ENCODE assay signal across 32 cellular contexts in genomic region chr12:49051373-49051764, GRCh38. TPM values are rescaled to one million over a fixed set of nuclear protein-coding genes. Genes with fewer than 3 reads are reported as not detected.
"Had no signal": no experiment of that assay in that cellular context is flagged by ENCODE, and none has a peak within 500 bp of the region (broad histone marks: within the 10 kb centered on the region; RNA-seq: fewer than 3 reads in every experiment).

No MANE protein-coding gene starts in this region.

- DNase-seq: activated CD4-positive, alpha-beta T cell treated with anti-CD3 and anti-CD28 coated beads for 48 hours; activated CD4-positive, alpha-beta T cell treated with anti-CD3 and anti-CD28 coated beads, Interleukin-2, amount 50 U/mL, for 48 hours; activated CD8-positive, alpha-beta memory T cell treated with anti-CD3 and anti-CD28 coated beads, Interleukin-2, amount 50 U/mL, for 4 hours; activated naive CD4-positive, alpha-beta T cell; activated T-cell treated with anti-CD3 and anti-CD28 coated beads, Interleukin-2, amount 50 U/mL, for 24 hours; anterior cingulate cortex; foreskin keratinocyte; heart right ventricle; left colon; midbrain; SK-N-SH; stimulated activated CD4-positive, alpha-beta T cell treated with anti-CD3 and anti-CD28 coated beads, Interleukin-4, amount 100 ng/mL, for 24 hours; stimulated activated naive CD8-positive, alpha-beta T cell treated with anti-CD3 and anti-CD28 coated beads, Interleukin-15, amount 100 ng/mL, for 72 hours; SW 1271; T1000; thyroid gland; WERI-Rb-1 had no signal

- H3K4me2 ChIP-seq: SK-N-SH had no signal

- FAIRE-seq: islet of Langerhans had no signal

- ATAC-seq: activated CD4-positive, CD25-positive, alpha-beta regulatory T cell treated with anti-CD3 and anti-CD28 coated beads, Interleukin-2, amount 50 U/mL, for 24 hours; body of pancreas; foreskin keratinocyte; heart right ventricle; left colon; naive thymus-derived CD4-positive, alpha-beta T cell; sciatic nerve; stimulated activated memory B cell treated with anti-CD40 and anti-IgM and Interleukin-4, amounts not matched to agents 10 μg/mL and 1 μg/mL and 100 μg/mL, for 72 hours; stimulated activated naive CD8-positive, alpha-beta T cell treated with anti-CD3 and anti-CD28 coated beads, Interleukin-15, amount 100 ng/mL, for 72 hours had no signal

- H3K4me1 ChIP-seq: foreskin keratinocyte had no signal

- H3K27ac ChIP-seq: body of pancreas, coronary artery, esophagus muscularis mucosa, foreskin keratinocyte, heart right ventricle, skin epidermis, thyroid gland, WERI-Rb-1 had no signal

- H3K4me3 ChIP-seq: body of pancreas, coronary artery, esophagus muscularis mucosa, heart right ventricle, skin epidermis, thyroid gland had no signal

- H3K9me3 ChIP-seq: body of pancreas, esophagus muscularis mucosa, heart right ventricle, SK-N-SH, thyroid gland had no signal

- H3K9me3 Mint-ChIP-seq: activated T-cell treated with anti-CD3 and anti-CD28 coated beads, Interleukin-2, amount 50 U/mL, for 24 hours; memory B cell; stimulated activated memory B cell treated with anti-CD40 and anti-IgM and Interleukin-4, amounts not matched to agents 10 μg/mL and 1 μg/mL and 100 μg/mL, for 72 hours; stimulated activated naive CD8-positive, alpha-beta T cell treated with anti-CD3 and anti-CD28 coated beads, Interleukin-15, amount 100 ng/mL, for 72 hours; T-helper 1 cell treated with Interleukin-12 subunit alpha and Interleukin-12 subunit beta and Interleukin-4 antibody, amounts not matched to agents 30 μg/mL and 1 μg/mL, for 36 hours had no signal

- H3K4me3 Mint-ChIP-seq: activated naive CD8-positive, alpha-beta T cell; activated T-cell treated with anti-CD3 and anti-CD28 coated beads, Interleukin-2, amount 50 U/mL, for 24 hours; memory B cell; naive thymus-derived CD4-positive, alpha-beta T cell; stimulated activated memory B cell treated with anti-CD40 and anti-IgM and Interleukin-4, amounts not matched to agents 10 μg/mL and 1 μg/mL and 100 μg/mL, for 72 hours; stimulated activated naive CD8-positive, alpha-beta T cell treated with anti-CD3 and anti-CD28 coated beads, Interleukin-15, amount 100 ng/mL, for 72 hours; T-helper 1 cell treated with Interleukin-12 subunit alpha and Interleukin-12 subunit beta and Interleukin-4 antibody, amounts not matched to agents 30 μg/mL and 1 μg/mL, for 36 hours had no signal

- H3K27ac Mint-ChIP-seq: activated naive CD8-positive, alpha-beta T cell; memory B cell; progenitor cell of endocrine pancreas; stimulated activated memory B cell treated with anti-CD40 and anti-IgM and Interleukin-4, amounts not matched to agents 10 μg/mL and 1 μg/mL and 100 μg/mL, for 72 hours; T-helper 1 cell treated with Interleukin-12 subunit alpha and Interleukin-12 subunit beta and Interleukin-4 antibody, amounts not matched to agents 30 μg/mL and 1 μg/mL, for 36 hours had no signal

- H3K27me3 Mint-ChIP-seq: activated naive CD8-positive, alpha-beta T cell; activated T-cell treated with anti-CD3 and anti-CD28 coated beads, Interleukin-2, amount 50 U/mL, for 24 hours; memory B cell; naive thymus-derived CD4-positive, alpha-beta T cell; progenitor cell of endocrine pancreas; stimulated activated memory B cell treated with anti-CD40 and anti-IgM and Interleukin-4, amounts not matched to agents 10 μg/mL and 1 μg/mL and 100 μg/mL, for 72 hours; stimulated activated naive CD8-positive, alpha-beta T cell treated with anti-CD3 and anti-CD28 coated beads, Interleukin-15, amount 100 ng/mL, for 72 hours had no signal

- H3K27me3 ChIP-seq: body of pancreas, esophagus muscularis mucosa, foreskin keratinocyte, heart right ventricle, thyroid gland had no signal

- H3K9ac ChIP-seq: SK-N-SH had no signal

RNA-seq across cellular contexts. Expression of gene RHEBL1, which starts 18.4 kb away (rescaled TPM):
- total RNA-seq: body of pancreas, left colon, ureter had no signal

RNA-seq across cellular contexts. Expression of gene DHH, which starts 43.2 kb away (rescaled TPM):
- total RNA-seq: activated CD8-positive, alpha-beta memory T cell treated with anti-CD3 and anti-CD28 coated beads for 36 hours; body of pancreas; foreskin keratinocyte had no signal
- polyA plus RNA-seq: foreskin keratinocyte; naive thymus-derived CD4-positive, alpha-beta T cell had no signal

RNA-seq across cellular contexts. Expression of gene DDN, which starts 52.2 kb away (rescaled TPM):
- total RNA-seq: sciatic nerve had no signal
- polyA plus RNA-seq: naive thymus-derived CD4-positive, alpha-beta T cell had no signal
